16 cellular contexts compared by ENCODE assay signal in genomic region chr5:141840826-141841360, GRCh38. TPM values are rescaled to one million over a fixed set of nuclear protein-coding genes. Genes with fewer than 3 reads are reported as not detected.
DNase-seq lines count a peak whose midpoint lies in the region; ATAC-seq, FAIRE-seq and TF ChIP-seq lines count a peak whose summit lies in the region.
"Had no signal": no experiment of that assay in that cellular context is flagged by ENCODE, and none has a peak within 500 bp of the region (broad histone marks: within the 10 kb centered on the region; RNA-seq: fewer than 3 reads in every experiment).

No MANE protein-coding gene starts in this region.

- no peaks in the 10 kb centered on the region for H3K9me3 ChIP-seq in kidney (ENCODE audit: control insufficient read depth in 1 of 2, low read length in 2 of 2)
- H3K9me3 ChIP-seq in skeletal muscle tissue (ENCODE audit: control insufficient read depth in 3 of 3, low read length in 3 of 3): no peaks in the 10 kb centered on the region

- peaks cover 15 to 32% (median 22%) of the 10 kb centered on the region in 3 donors for H3K27me3 ChIP-seq in skeletal muscle tissue (ENCODE audit: control insufficient read depth in 3 of 3, insufficient read depth in 3 of 3, low read length in 3 of 3)

- DNase-seq in kidney (no peak), glutamatergic neuron (no peak), HuH-7.5 (ENCODE audit: low spot score) (no peak), HT-29 (ENCODE audit: low spot score) (no peak)
- DNase-seq in activated CD4-positive, alpha-beta T cell treated with anti-CD3 and anti-CD28 coated beads, Interleukin-2, amount 10 ng/mL, durations not matched to agents 24 days and 14 days: no peak
- DNase-seq: activated effector memory CD4-positive, alpha-beta T cell treated with Interleukin-2 at 50 U/mL for 16 hours; NCI-H1694 treated with DMSO at 0.1 percent for 48 hours; NCI-H510A treated with DMSO at 0.1 percent for 48 hours; stimulated activated CD4-positive, alpha-beta T cell treated with anti-CD3 and anti-CD28 coated beads, Interleukin-12 subunit alpha, Interleukin-12 subunit beta, amount 100 ng/mL, for 4 hours; stimulated activated naive CD8-positive, alpha-beta T cell treated with anti-CD3 and anti-CD28 coated beads, Interleukin-15, amount 100 ng/mL, for 72 hours; WERI-Rb-1 had no signal

- no peak; the same call in 2 of the 3 replicates for ATAC-seq in SK-N-SH treated with all-trans-retinoic acid at 6 μM for 48 hours
- ATAC-seq: stimulated activated naive CD8-positive, alpha-beta T cell treated with anti-CD3 and anti-CD28 coated beads, Interleukin-15, amount 100 ng/mL, for 72 hours had no signal

- H3K36me3 Mint-ChIP-seq in glutamatergic neuron (ENCODE audit: unreplicated experiment): no peaks in the 10 kb centered on the region
- no peaks in the 10 kb centered on the region for H3K36me3 Mint-ChIP-seq in activated CD4-positive, alpha-beta T cell treated with anti-CD3 and anti-CD28 coated beads, Interleukin-2, amount 10 ng/mL, durations not matched to agents 24 days and 14 days (ENCODE audit: low read depth)
- H3K36me3 Mint-ChIP-seq: memory B cell had no signal

- H3K4me1 ChIP-seq in kidney (ENCODE audit: control insufficient read depth in 1 of 2, insufficient read depth in 1 of 2, low read depth in 1 of 2, low read length in 2 of 2): peaks cover 65 to 67% of the 10 kb centered on the region in 2 donors
- H3K4me1 ChIP-seq in skeletal muscle tissue (ENCODE audit: control insufficient read depth in 3 of 3, insufficient read depth in 3 of 3, low read length in 3 of 3): peaks cover 28 to 61% (median 48%) of the 10 kb centered on the region in 3 donors

- intact Hi-C loops in kidney (cut with DNase I): no loop called here
- intact Hi-C loops in activated CD4-positive, alpha-beta T cell treated with anti-CD3 and anti-CD28 coated beads, Interleukin-2, amount 10 ng/mL, durations not matched to agents 24 days and 14 days (cut with micrococcal nuclease): no loop called here

- H3K9me3 Mint-ChIP-seq in glutamatergic neuron (ENCODE audit: unreplicated experiment): peaks cover 1% of the 10 kb centered on the region
- H3K9me3 Mint-ChIP-seq in activated CD4-positive, alpha-beta T cell treated with anti-CD3 and anti-CD28 coated beads, Interleukin-2, amount 10 ng/mL, durations not matched to agents 24 days and 14 days: no peaks in the 10 kb centered on the region
- H3K9me3 Mint-ChIP-seq: memory B cell; stimulated activated naive CD8-positive, alpha-beta T cell treated with anti-CD3 and anti-CD28 coated beads, Interleukin-15, amount 100 ng/mL, for 72 hours had no signal

- H3K9ac ChIP-seq in kidney (ENCODE audit: low read length in 2 of 2) (peak overlapping the region in 1 of 2 donors; percentile 62), skeletal muscle tissue (ENCODE audit: low read depth in 1 of 3, low read length in 3 of 3) (peak overlapping the region in 1 of 3 donors; percentile 19)

- H3K36me3 ChIP-seq in kidney (ENCODE audit: control insufficient read depth in 1 of 2, insufficient read depth in 2 of 2, low read length in 2 of 2) (no peaks in the 10 kb centered on the region), skeletal muscle tissue (ENCODE audit: control insufficient read depth in 3 of 3, insufficient read depth in 3 of 3, low read length in 3 of 3) (no peaks in the 10 kb centered on the region)
- H3K36me3 ChIP-seq: WERI-Rb-1 had no signal

- no peak overlapping the region for H3K4me3 Mint-ChIP-seq in glutamatergic neuron (ENCODE audit: unreplicated experiment)
- H3K4me3 Mint-ChIP-seq in activated CD4-positive, alpha-beta T cell treated with anti-CD3 and anti-CD28 coated beads, Interleukin-2, amount 10 ng/mL, durations not matched to agents 24 days and 14 days: no peak overlapping the region
- H3K4me3 Mint-ChIP-seq: memory B cell; stimulated activated naive CD8-positive, alpha-beta T cell treated with anti-CD3 and anti-CD28 coated beads, Interleukin-15, amount 100 ng/mL, for 72 hours had no signal

- no peak for TF ChIP-seq CTCF in C4-2B (conservative IDR thresholded peaks at IDR 0.05)
- no peak for TF ChIP-seq CTCF in kidney (IDR thresholded peaks at IDR 0.05; ENCODE audit: borderline replicate concordance, extremely low read depth, insufficient read depth)
- TF ChIP-seq CTCF in glutamatergic neuron (IDR thresholded peaks at IDR 0.05; ENCODE audit: partially characterized antibody, unreplicated experiment): no peak

- H3K4me3 ChIP-seq in kidney (ENCODE audit: low read length in 2 of 2): no peak overlapping the region
- H3K4me3 ChIP-seq in skeletal muscle tissue (ENCODE audit: low read length in 3 of 3): no peak overlapping the region
- H3K4me3 ChIP-seq: PC-9 had no signal

- H3K27me3 Mint-ChIP-seq in glutamatergic neuron (ENCODE audit: unreplicated experiment): peaks cover 4% of the 10 kb centered on the region
- H3K27me3 Mint-ChIP-seq in activated CD4-positive, alpha-beta T cell treated with anti-CD3 and anti-CD28 coated beads, Interleukin-2, amount 10 ng/mL, durations not matched to agents 24 days and 14 days: peaks cover 5% of the 10 kb centered on the region

- no peak for FAIRE-seq in kidney (lab: Jason Lieb, UNC)

- no peak overlapping the region for H3K27ac Mint-ChIP-seq in glutamatergic neuron (ENCODE audit: unreplicated experiment)
- no peak overlapping the region for H3K27ac Mint-ChIP-seq in activated CD4-positive, alpha-beta T cell treated with anti-CD3 and anti-CD28 coated beads, Interleukin-2, amount 10 ng/mL, durations not matched to agents 24 days and 14 days
- H3K27ac Mint-ChIP-seq: memory B cell; stimulated activated naive CD8-positive, alpha-beta T cell treated with anti-CD3 and anti-CD28 coated beads, Interleukin-15, amount 100 ng/mL, for 72 hours had no signal

- H3K4me1 Mint-ChIP-seq in glutamatergic neuron (ENCODE audit: low read depth, unreplicated experiment): peaks cover 22% of the 10 kb centered on the region
- peaks cover 17% of the 10 kb centered on the region for H3K4me1 Mint-ChIP-seq in activated CD4-positive, alpha-beta T cell treated with anti-CD3 and anti-CD28 coated beads, Interleukin-2, amount 10 ng/mL, durations not matched to agents 24 days and 14 days

- H3K27ac ChIP-seq in C4-2B (peak overlapping the region; percentile 68), kidney (ENCODE audit: low read depth in 2 of 2, low read length in 2 of 2) (peak overlapping the region; percentile 80 to 90), skeletal muscle tissue (ENCODE audit: low read depth, low read length) (peak overlapping the region; percentile 47)
- H3K27ac ChIP-seq: PC-9, WERI-Rb-1 had no signal

TF ChIP-seq in SK-N-SH treated with all-trans-retinoic acid at 6 μM for 48 hours, 23 proteins besides CTCF, POLR2A, EP300 and RAD21:
- TF ChIP-seq BACH2 (CRISPR knock-in tag; IDR thresholded peaks at IDR 0.05; ENCODE audit: borderline replicate concordance) (no peak), TCF4 (CRISPR knock-in tag; IDR thresholded peaks at IDR 0.05; ENCODE audit: borderline replicate concordance) (peak; percentile 66; the same call in 1 of the 2 replicates)

RNA-seq across cellular contexts. Expression of gene PCDH1, which starts 37.3 kb away (rescaled TPM):
- total RNA-seq in kidney (147 TPM), skeletal muscle tissue (20.9 TPM), glutamatergic neuron (ENCODE audit: unreplicated experiment) (7.9 TPM)
- polyA plus RNA-seq in kidney (ENCODE audit: insufficient read depth, low read depth, low replicate concordance): 37.3 TPM
- total RNA-seq in activated CD4-positive, alpha-beta T cell treated with anti-CD3 and anti-CD28 coated beads, Interleukin-2, amount 10 ng/mL, durations not matched to agents 24 days and 14 days: 0.17 TPM in 1 of 2 replicates, not detected in the other
- total RNA-seq in HT-29 (2014; rRNA removed; shearing (Covaris generic)): 108 and 131 TPM in 2 replicates
